Comparison of ENCODE assay signal across 13 cellular contexts in the genomic region with DNA sequence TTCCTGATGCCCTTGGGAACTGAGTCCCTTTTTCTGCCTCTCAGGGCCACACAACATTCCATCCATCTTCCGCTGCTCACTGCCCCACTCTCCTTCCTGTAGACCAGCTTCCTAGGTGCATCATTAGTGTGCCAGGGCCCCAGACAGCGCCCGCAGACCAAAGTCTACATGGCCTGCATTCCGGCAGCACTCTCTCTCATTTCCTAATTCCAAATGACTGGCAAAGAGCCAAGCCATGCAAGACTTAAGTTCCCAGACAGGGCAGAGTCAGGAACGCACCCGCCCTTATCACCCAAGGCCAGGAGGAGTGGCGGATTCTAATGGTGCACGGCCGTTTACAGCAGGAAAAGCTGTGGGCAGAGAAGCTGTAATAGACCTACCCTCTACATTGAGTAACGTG.
DNase-seq lines count a peak whose midpoint lies in the region; ATAC-seq, FAIRE-seq and TF ChIP-seq lines count a peak whose summit lies in the region.
"Had no signal": no experiment of that assay in that cellular context is flagged by ENCODE, and none has a peak within 500 bp of the region (broad histone marks: within the 10 kb centered on the region; RNA-seq: fewer than 3 reads in every experiment).

No MANE protein-coding gene starts in this region.

- TF ChIP-seq EP300 in transverse colon (IDR thresholded peaks at IDR 0.05; ENCODE audit: low read depth): no peak

- no peaks in the 10 kb centered on the region for H3K27me3 Mint-ChIP-seq in T-helper 17 cell

- ATAC-seq in HG02870 (IDR thresholded peaks at IDR 0.05; ENCODE audit: unreplicated experiment) (no peak), T-helper 17 cell (no peak)

- no peak overlapping the region for H3K9ac ChIP-seq in kidney (ENCODE audit: low read length in 2 of 2)

- H3K36me3 Mint-ChIP-seq in T-helper 17 cell (ENCODE audit: low read depth): no peaks in the 10 kb centered on the region

- peak; percentile 69 to 83 for DNase-seq in NCI-H524 (lab: John Stamatoyannopoulos, UW)
- no peak for DNase-seq in NCI-H524 treated with DMSO at 0.1 percent for 48 hours (lab: John Stamatoyannopoulos, UW)
- DNase-seq in amniotic epithelial cell (ENCODE audit: low read depth): peak; percentile 81
- no peak for DNase-seq in kidney
- peak; percentile 82 for DNase-seq in transverse colon
- DNase-seq in EL: no peak
- no peak for DNase-seq in T-helper 17 cell
- DNase-seq: GDM1; H7; MG63; stimulated activated CD4-positive, alpha-beta T cell treated with anti-CD3 and anti-CD28 coated beads, Interleukin-2, amount 100 ng/mL, for 24 hours had no signal

- intact Hi-C loops in kidney (cut with DNase I): no loop called here
- intact Hi-C loops in transverse colon (cut with DNase I; ENCODE audit: low total_unique reads): no loop called here

- no peak overlapping the region for H3K4me3 Mint-ChIP-seq in T-helper 17 cell

- FAIRE-seq in kidney (lab: Jason Lieb, UNC): no peak
- FAIRE-seq: colon had no signal

- TF ChIP-seq POLR2A in transverse colon (IDR thresholded peaks at IDR 0.05): no peak

- no peak for TF ChIP-seq CTCF in kidney (IDR thresholded peaks at IDR 0.05; ENCODE audit: borderline replicate concordance, extremely low read depth, insufficient read depth)
- no peak for TF ChIP-seq CTCF in transverse colon (IDR thresholded peaks at IDR 0.05)

- WGBS in transverse colon (ENCODE audit: low coverage in 1 of 2), 2 donors: 56 to 60% methylated on average over 8 to 10 of the region's 10 CpGs

- peak overlapping the region; percentile 22 to 46 for H3K4me3 ChIP-seq in kidney (ENCODE audit: low read length in 2 of 2)
- H3K4me3 ChIP-seq in transverse colon: no peak overlapping the region
- H3K4me3 ChIP-seq: MG63 had no signal

- no peak overlapping the region for H3K27ac Mint-ChIP-seq in T-helper 17 cell

- no peaks in the 10 kb centered on the region for H3K27me3 ChIP-seq in transverse colon
- H3K27me3 ChIP-seq: MG63 had no signal

- in situ Hi-C loops in transverse colon (cut with MboI; ENCODE audit: low pct_ligation_motif_present in 1 of 4, low pct_unique_long_range_greater_than_20kb in 1 of 4, low sequenced_read_pairs in 3 of 4): no loop called here

- peak overlapping the region; percentile 18 to 20 for H3K27ac ChIP-seq in kidney (ENCODE audit: low read depth in 2 of 2, low read length in 2 of 2)
- H3K27ac ChIP-seq in transverse colon: peak overlapping the region in 1 of 4 donors; percentile 29

- peaks cover 3% of the 10 kb centered on the region for H3K4me1 Mint-ChIP-seq in T-helper 17 cell

- no peaks in the 10 kb centered on the region for H3K36me3 ChIP-seq in kidney (ENCODE audit: control insufficient read depth in 1 of 2, insufficient read depth in 2 of 2, low read length in 2 of 2)
- H3K36me3 ChIP-seq in transverse colon: no peaks in the 10 kb centered on the region
- H3K36me3 ChIP-seq: MG63 had no signal

- H3K9me3 ChIP-seq in kidney (ENCODE audit: control insufficient read depth in 1 of 2, low read length in 2 of 2) (peaks cover 0 to 5% of the 10 kb centered on the region in 2 donors), transverse colon (peaks cover 9 to 12% of the 10 kb centered on the region in 2 donors), T-helper 17 cell (ENCODE audit: control insufficient read depth, low read length, poor library complexity, severe bottlenecking) (no peaks in the 10 kb centered on the region)

- H3K4me1 ChIP-seq in kidney (ENCODE audit: control insufficient read depth in 1 of 2, insufficient read depth in 1 of 2, low read depth in 1 of 2, low read length in 2 of 2): peaks cover 0 to 20% of the 10 kb centered on the region in 2 donors
- H3K4me1 ChIP-seq in transverse colon: peaks cover 0 to 22% (median 7%) of the 10 kb centered on the region in 4 donors

Comparison
In these comparisons a context has a peak if more than half of its experiments do, and no peak if none do; other contexts are left out.
1. DNase-seq: peak in NCI-H524 (2 of 2), amniotic epithelial cell (single experiment) and transverse colon (single experiment); none in NCI-H524 treated with DMSO at 0.1 percent for 48 hours (single experiment), kidney (single experiment), EL (single experiment) and T-helper 17 cell (0 of 3).
2. H3K4me3 ChIP-seq: peak in kidney (2 of 2); none in transverse colon (0 of 4).